ENCODE assay signal across 8 cellular contexts in genomic region chr2:101038455-101039255, GRCh38. TPM values are rescaled to one million over a fixed set of nuclear protein-coding genes. Genes with fewer than 3 reads are reported as not detected.
A peak's percentile ranks its signal among the peaks of the same experiment; 100 is the strongest.
DNase-seq lines count a peak whose midpoint lies in the region; FAIRE-seq and TF ChIP-seq lines count a peak whose summit lies in the region.

No MANE protein-coding gene starts in this region.

- peak; percentile 83 for TF ChIP-seq CTCF in endodermal cell (conservative IDR thresholded peaks at IDR 0.05)
- TF ChIP-seq CTCF in retinal pigment epithelial cell (conservative IDR thresholded peaks at IDR 0.05; ENCODE audit: low read depth, low read length), result peak; percentile 65

- H3K9me3 ChIP-seq in endodermal cell (ENCODE audit: control insufficient read depth, low read length), result no peaks in the 10 kb centered on the region

- H3K4me3 Mint-ChIP-seq in endodermal cell, result no peak overlapping the region

- WGBS in endodermal cell (ENCODE audit: insufficient coverage in 1 of 2, insufficient read length in 1 of 2), 2 experiments, result 88% methylated on average over 12 to 21 of the region's 21 CpGs

- no peaks in the 10 kb centered on the region for H3K27me3 ChIP-seq in endodermal cell (ENCODE audit: control insufficient read depth, insufficient read depth, low read length, poor library complexity, severe bottlenecking)

- no peak overlapping the region for H3K9ac ChIP-seq in endodermal cell (ENCODE audit: extremely low read depth, low read length, poor library complexity, severe bottlenecking)

- no peaks in the 10 kb centered on the region for H3K4me1 Mint-ChIP-seq in endodermal cell

- H3K4me3 ChIP-seq in endodermal cell (ENCODE audit: low read length) (no peak overlapping the region), retinal pigment epithelial cell (ENCODE audit: low read length) (no peak overlapping the region)

- no peaks in the 10 kb centered on the region for H3K4me1 ChIP-seq in endodermal cell (ENCODE audit: control insufficient read depth, insufficient read depth, low read length)

- DNase-seq in activated CD8-positive, alpha-beta memory T cell treated with anti-CD3 and anti-CD28 coated beads, Interleukin-2, amount 50 U/mL, for 48 hours, result peak; percentile 56
- DNase-seq in activated CD8-positive, alpha-beta memory T cell treated with anti-CD3 and anti-CD28 coated beads for 24 hours, result no peak
- DNase-seq in NCI-H82 treated with DMSO at 0.1 percent for 48 hours (lab: John Stamatoyannopoulos, UW; ENCODE audit: unreplicated experiment) (peak; percentile 12), endodermal cell (peak; percentile 80), retinal pigment epithelial cell (ENCODE audit: low read depth) (no peak), RCC 7860 (ENCODE audit: low spot score) (no peak), glomerular visceral epithelial cell (ENCODE audit: extremely low spot score) (no peak), NCI-H1694 treated with DMSO at 0.1 percent for 48 hours (lab: John Stamatoyannopoulos, UW) (no peak)

- no peaks in the 10 kb centered on the region for H3K36me3 ChIP-seq in endodermal cell (ENCODE audit: control insufficient read depth, insufficient read depth, low read length)

- peaks cover 12% of the 10 kb centered on the region for H3K36me3 Mint-ChIP-seq in endodermal cell (ENCODE audit: low read depth)

- H3K9me3 Mint-ChIP-seq in endodermal cell, result no peaks in the 10 kb centered on the region

- peak overlapping the region; percentile 73 for H3K27ac Mint-ChIP-seq in endodermal cell

- H3K27me3 Mint-ChIP-seq in endodermal cell (ENCODE audit: insufficient read depth), result no peaks in the 10 kb centered on the region

- no peak for FAIRE-seq in RCC 7860 (lab: Jason Lieb, UNC)

- no peak overlapping the region for H3K27ac ChIP-seq in endodermal cell (ENCODE audit: low read depth, low read length)

RNA-seq across cellular contexts. Expression of gene RPL31, which starts 36.6 kb away (rescaled TPM):
- total RNA-seq in endodermal cell, result 1,000 to 10,000 TPM; 1,597 to 1,823 TPM
- polyA plus RNA-seq in endodermal cell (2013, experiment 1 of 2), result 2,538 TPM
- polyA plus RNA-seq in endodermal cell (2013, experiment 2 of 2), result 2,476 TPM

Comparison
In these comparisons a context has a peak if more than half of its experiments do, and no peak if none do; other contexts are left out.
1. DNase-seq: peak in activated CD8-positive, alpha-beta memory T cell treated with anti-CD3 and anti-CD28 coated beads, Interleukin-2, amount 50 U/mL, for 48 hours (single experiment), NCI-H82 treated with DMSO at 0.1 percent for 48 hours (single experiment) and endodermal cell (single experiment); none in activated CD8-positive, alpha-beta memory T cell treated with anti-CD3 and anti-CD28 coated beads for 24 hours (single experiment), retinal pigment epithelial cell (single experiment), RCC 7860 (single experiment), glomerular visceral epithelial cell (single experiment) and NCI-H1694 treated with DMSO at 0.1 percent for 48 hours (single experiment).